ENCODE assay signal across 11 cellular contexts in the genomic region with DNA sequence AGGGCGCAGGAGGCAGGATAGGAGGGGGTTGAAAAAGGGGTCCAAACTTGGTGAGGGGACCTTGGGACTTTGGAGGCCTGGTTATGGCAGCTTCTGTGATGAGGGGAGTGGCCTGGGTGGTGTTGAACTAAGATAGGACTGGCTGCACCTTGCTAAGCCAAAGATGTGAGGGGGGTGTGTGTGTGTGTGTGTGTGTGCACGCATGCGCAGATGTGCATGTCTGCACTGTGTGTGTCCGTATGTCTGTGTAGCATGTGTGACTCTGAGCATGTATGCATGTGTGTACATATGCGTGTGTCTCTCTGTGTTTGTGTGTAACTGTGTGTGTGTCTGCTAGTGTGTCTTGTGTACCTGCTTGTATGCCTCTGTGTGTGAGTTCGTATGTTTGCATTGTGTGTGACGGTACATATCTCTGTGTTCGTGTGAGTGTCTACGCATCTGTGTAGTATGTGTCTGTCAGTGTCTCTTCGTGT. TPM values are rescaled to one million over a fixed set of nuclear protein-coding genes. Genes with fewer than 3 reads are reported as not detected.
DNase-seq lines count a peak whose midpoint lies in the region; ATAC-seq and TF ChIP-seq lines count a peak whose summit lies in the region.
"Had no signal": no experiment of that assay in that cellular context is flagged by ENCODE, and none has a peak within 500 bp of the region (broad histone marks: within the 10 kb centered on the region; RNA-seq: fewer than 3 reads in every experiment).

No MANE protein-coding gene starts in this region.

- no peaks in the 10 kb centered on the region for H3K27me3 ChIP-seq in Loucy (ENCODE audit: insufficient read depth, low read length, poor library complexity, severe bottlenecking)

- no peaks in the 10 kb centered on the region for H3K79me2 ChIP-seq in Loucy (ENCODE audit: insufficient read depth, low read length)

- H3K9me3 Mint-ChIP-seq in CD14-positive monocyte (no peaks in the 10 kb centered on the region), nephron progenitor cell (no peaks in the 10 kb centered on the region)

- H2AFZ ChIP-seq in Loucy (ENCODE audit: low read length), result no peak overlapping the region

- H3K9ac ChIP-seq in Loucy (ENCODE audit: low read depth, low read length, poor library complexity, severe bottlenecking), result peak overlapping the region; percentile 7

- no peak overlapping the region for H3K4me2 ChIP-seq in Loucy (ENCODE audit: low read depth, low read length, poor library complexity, severe bottlenecking)

- H3K4me1 Mint-ChIP-seq in CD14-positive monocyte (peaks cover 73% of the 10 kb centered on the region), nephron progenitor cell (peaks cover 57% of the 10 kb centered on the region)

- H3K36me3 Mint-ChIP-seq in CD14-positive monocyte (peaks cover 8 to 31% of the 10 kb centered on the region in 2 donors), nephron progenitor cell (ENCODE audit: low read depth) (no peaks in the 10 kb centered on the region)

- peaks cover 16% of the 10 kb centered on the region for H3K4me1 ChIP-seq in Loucy (ENCODE audit: insufficient read depth, low read length, poor library complexity, severe bottlenecking)

- ATAC-seq in stimulated activated naive CD8-positive, alpha-beta T cell treated with anti-CD3 and anti-CD28 coated beads, Interleukin-15, Interleukin-2, amounts not matched to agents 100 U/mL and 50 U/mL, for 24 hours, result no peak
- ATAC-seq in HG03354 (IDR thresholded peaks at IDR 0.05; ENCODE audit: poor library complexity, severe bottlenecking, unreplicated experiment), result no peak

- H3K4me3 Mint-ChIP-seq in CD14-positive monocyte (peak overlapping the region; percentile 14 to 77), nephron progenitor cell (peak overlapping the region; percentile 41)

- no peak overlapping the region for H3K4me3 ChIP-seq in Loucy (ENCODE audit: low read length, poor library complexity, severe bottlenecking)
- H3K4me3 ChIP-seq in epithelial cell of proximal tubule (ENCODE audit: low read depth, low read length), result peak overlapping the region; percentile 42

- no peaks in the 10 kb centered on the region for H3K36me3 ChIP-seq in Loucy (ENCODE audit: insufficient read depth, low read length)

- H3K27ac Mint-ChIP-seq in CD14-positive monocyte (peak overlapping the region in 4 of 7 donors; percentile 75 to 86 (median 78)), nephron progenitor cell (peak overlapping the region; percentile 70)

- peaks cover 0 to 6% (median 2%) of the 10 kb centered on the region in 3 donors for H3K27me3 Mint-ChIP-seq in CD14-positive monocyte (ENCODE audit: low read depth in 3 of 3)
- H3K27me3 Mint-ChIP-seq in nephron progenitor cell (ENCODE audit: low read depth, poor library complexity), result no peaks in the 10 kb centered on the region

- no peak for TF ChIP-seq CTCF in CD14-positive monocyte (IDR thresholded peaks at IDR 0.05)
- no peak for TF ChIP-seq CTCF in Loucy (conservative IDR thresholded peaks at IDR 0.05; ENCODE audit: low read length)
- no peak for TF ChIP-seq CTCF in epithelial cell of proximal tubule (conservative IDR thresholded peaks at IDR 0.05; ENCODE audit: low read depth, low read length)
- TF ChIP-seq CTCF in nephron progenitor cell (IDR thresholded peaks at IDR 0.05), result no peak

- DNase-seq in CD14-positive monocyte (ENCODE audit: low spot score), result no peak
- no peak for DNase-seq in epithelial cell of proximal tubule (ENCODE audit: low read depth)
- DNase-seq in nephron progenitor cell, result no peak
- no peak for DNase-seq in posterior vena cava (ENCODE audit: low spot score)
- DNase-seq in stimulated activated naive CD8-positive, alpha-beta T cell treated with anti-CD3 and anti-CD28 coated beads, Interleukin-15, Interleukin-2, amounts not matched to agents 100 U/mL and 50 U/mL, for 24 hours, result no peak
- no peak for DNase-seq in ureter (ENCODE audit: low spot score)
- DNase-seq: amniotic stem cell, DMS153, NCI-H2081 treated with DMSO at 0.1 percent for 48 hours had no signal

- H3K9me3 ChIP-seq in Loucy (ENCODE audit: insufficient read depth, low read depth, low read length), result no peaks in the 10 kb centered on the region

- H3K9me2 ChIP-seq in Loucy (replicated peaks; ENCODE audit: low read depth, low read length), result no peaks in the 10 kb centered on the region

- H4K20me1 ChIP-seq in Loucy (ENCODE audit: insufficient read depth, low read length, poor library complexity, severe bottlenecking), result no peaks in the 10 kb centered on the region

- H3F3A ChIP-seq in Loucy (ENCODE audit: low read depth), result no peaks in the 10 kb centered on the region

- intact Hi-C loops in CD14-positive monocyte (cut with micrococcal nuclease) (no loop called here), posterior vena cava (cut with DNase I) (no loop called here)

RNA-seq across cellular contexts. Expression of a gene that starts 4.1 kb away (rescaled TPM):
- 10 to 100 TPM; 26.1 to 27.0 TPM for polyA plus RNA-seq in CD14-positive monocyte
- total RNA-seq in epithelial cell of proximal tubule, result 15.1 and 15.9 TPM in 2 replicates
- 1 to 10 TPM; 6.1 to 8.1 TPM for total RNA-seq in posterior vena cava
- 77.7 TPM for total RNA-seq in ureter

RNA-seq across cellular contexts. Expression of a gene that starts 17.9 kb away (rescaled TPM):
- 1 to 10 TPM; 1.3 to 2.1 TPM for polyA plus RNA-seq in CD14-positive monocyte
- total RNA-seq in epithelial cell of proximal tubule (8.5 and 12.3 TPM in 2 replicates), posterior vena cava (1 to 10 TPM; 5.8 to 6.4 TPM), ureter (13.8 TPM)

RNA-seq across cellular contexts. Expression of a gene that starts 39.7 kb away (rescaled TPM):
- polyA plus RNA-seq in CD14-positive monocyte, result 10 to 100 TPM; 27.8 to 36.2 TPM
- total RNA-seq in epithelial cell of proximal tubule (139 and 140 TPM in 2 replicates), posterior vena cava (10 to 100 TPM; 26.2 to 33.0 TPM), ureter (81.6 TPM)

RNA-seq across cellular contexts. Expression of a gene that starts 44.9 kb away (rescaled TPM):
- 1 to 10 TPM; 2.8 to 2.9 TPM for polyA plus RNA-seq in CD14-positive monocyte
- total RNA-seq in epithelial cell of proximal tubule (15.8 and 19.2 TPM in 2 replicates), posterior vena cava (10 to 100 TPM; 23.0 to 25.0 TPM), ureter (25.3 TPM)

RNA-seq across cellular contexts. Expression of a gene that starts 45.1 kb away (rescaled TPM):
- 100 to 1,000 TPM; 437 to 451 TPM for polyA plus RNA-seq in CD14-positive monocyte
- total RNA-seq in epithelial cell of proximal tubule (232 and 360 TPM in 2 replicates), posterior vena cava (100 to 1,000 TPM; 205 to 235 TPM), ureter (270 TPM)
